1 cellular context compared by ENCODE assay signal in genomic region chr17:2819294-2819693, GRCh38. TPM values are rescaled to one million over a fixed set of nuclear protein-coding genes. Genes with fewer than 3 reads are reported as not detected.
"Had no signal": no experiment of that assay in that cellular context is flagged by ENCODE, and none has a peak within 500 bp of the region (broad histone marks: within the 10 kb centered on the region; RNA-seq: fewer than 3 reads in every experiment).

No MANE protein-coding gene starts in this region.

RNA-seq across cellular contexts. Expression of gene RAP1GAP2, which starts 23.1 kb away (rescaled TPM):
- total RNA-seq: activated naive CD8-positive, alpha-beta T cell treated with anti-CD3 and anti-CD28 coated beads for 36 hours had no signal
